7 cellular contexts compared by ENCODE assay signal in the genomic region with DNA sequence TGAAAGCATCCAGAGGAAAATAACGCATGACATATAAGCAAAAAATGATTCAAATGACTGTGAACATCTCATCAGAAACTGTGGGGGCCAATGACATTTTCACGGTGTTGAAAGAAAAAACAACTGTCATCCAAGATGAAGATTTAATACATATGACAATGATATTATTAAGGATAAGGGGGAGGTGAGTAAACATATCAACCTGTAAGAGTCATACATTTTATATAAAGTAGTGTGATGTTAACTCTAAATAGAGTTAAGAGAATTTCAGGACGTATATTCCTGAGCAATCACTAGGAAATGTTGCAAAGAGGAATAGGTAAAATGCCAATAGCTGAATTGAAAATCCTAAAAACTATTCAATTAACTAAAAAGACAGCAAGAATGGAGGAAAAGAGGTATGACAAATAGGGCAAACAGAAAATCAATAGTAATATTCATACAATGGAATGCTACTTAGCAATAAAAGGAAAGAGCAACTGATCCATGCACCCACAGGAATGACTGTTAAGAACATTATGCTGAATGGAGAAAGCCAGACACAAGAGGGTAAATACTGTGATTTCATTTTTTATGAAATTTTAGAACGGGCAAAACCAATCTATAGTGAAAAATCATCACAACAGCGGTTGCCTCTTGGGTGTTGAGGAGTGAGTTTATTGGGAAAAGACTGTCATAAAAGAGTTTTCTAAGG.
"Had no signal": no experiment of that assay in that cellular context is flagged by ENCODE, and none has a peak within 500 bp of the region (broad histone marks: within the 10 kb centered on the region; RNA-seq: fewer than 3 reads in every experiment).

No MANE protein-coding gene starts in this region.

- H3K27ac ChIP-seq: HL-60 had no signal

- H2AFZ ChIP-seq: GM23338 had no signal

- DNase-seq: H9, HFFc6, KBM-7 had no signal

- ATAC-seq: GM23338, HCT116, HepG2 had no signal

- H3K4me3 ChIP-seq: GM23338 had no signal

- H3K4me2 ChIP-seq: GM23338 had no signal
